In the genomic region with DNA sequence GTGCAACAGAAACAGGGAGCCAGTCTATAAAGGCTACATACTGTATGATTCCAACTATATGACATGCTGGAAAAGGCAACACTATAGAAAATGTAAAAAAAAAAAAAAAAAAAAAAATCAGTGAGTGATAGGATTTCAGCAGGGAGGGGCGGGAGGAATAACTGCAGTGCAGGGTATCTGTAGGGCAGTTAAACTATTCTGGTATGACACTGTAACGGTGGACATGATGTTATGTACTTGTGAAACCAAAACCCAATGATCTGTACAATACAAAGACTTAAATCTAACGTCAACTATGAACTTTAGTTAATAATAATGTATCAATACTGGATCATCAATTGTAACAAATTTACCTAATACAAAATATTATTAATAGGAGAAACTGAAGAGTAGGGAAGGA, we compare ENCODE assay signal across 28 cellular contexts.
"Had no signal": no experiment of that assay in that cellular context is flagged by ENCODE, and none has a peak within 500 bp of the region (broad histone marks: within the 10 kb centered on the region; RNA-seq: fewer than 3 reads in every experiment).

No MANE protein-coding gene starts in this region.

- H2AFZ ChIP-seq: neural progenitor cell, parathyroid adenoma had no signal

- H3K9ac ChIP-seq: neural progenitor cell, parathyroid adenoma had no signal

- H3K9me3 ChIP-seq: left lung, neutrophil, right lobe of liver, stomach, testis, thyroid gland, upper lobe of left lung had no signal

- FAIRE-seq: kidney had no signal

- H3K4me1 ChIP-seq: left lung, lower lobe of right lung, neural progenitor cell, parathyroid adenoma, testis, thyroid gland had no signal

- DNase-seq: hypothalamus; immature natural killer cell; kidney; left colon; left lung; lower lobe of right lung; mesendoderm; naive B cell; natural killer cell; nephron progenitor cell; occipital lobe; right lobe of liver; stimulated activated CD4-positive, alpha-beta T cell treated with anti-CD3 and anti-CD28 coated beads, Interleukin-12 subunit alpha, Interleukin-12 subunit beta, amount 100 ng/mL, for 4 hours; stimulated activated CD4-positive, alpha-beta T cell treated with anti-CD3 and anti-CD28 coated beads, Interleukin-15, amount 100 ng/mL, for 24 hours; stimulated activated CD4-positive, alpha-beta T cell treated with anti-CD3 and anti-CD28 coated beads, Interleukin-2, amount 100 ng/mL, for 24 hours; stimulated activated CD4-positive, alpha-beta T cell treated with anti-CD3 and anti-CD28 coated beads, Interleukin-4, amount 100 ng/mL, for 1 hour; stimulated activated naive B cell treated with anti-CD40 and anti-IgM and Interleukin-4, amounts not matched to agents 10 μg/mL and 1 μg/mL and 100 μg/mL, for 72 hours; stimulated activated naive CD8-positive, alpha-beta T cell treated with anti-CD3 and anti-CD28 coated beads, Interleukin-15, Interleukin-2, amounts not matched to agents 100 U/mL and 50 U/mL, for 24 hours; stomach; testis; thyroid gland; transverse colon; upper lobe of left lung had no signal

- H3K27me3 ChIP-seq: left lung, neural progenitor cell, neutrophil, right atrium auricular region, right lobe of liver, stomach, testis, thyroid gland, transverse colon, upper lobe of left lung had no signal

- H3K4me2 ChIP-seq: neural progenitor cell, smooth muscle cell had no signal

- H3K36me3 ChIP-seq: left lung, lower lobe of right lung, neural progenitor cell, neutrophil, right atrium auricular region, right lobe of liver, stomach, thyroid gland, transverse colon, upper lobe of left lung had no signal

- H3K27ac ChIP-seq: left lung, lower lobe of right lung, neural progenitor cell, neutrophil, parathyroid adenoma, right atrium auricular region, right lobe of liver, stomach, testis, thyroid gland, transverse colon, upper lobe of left lung had no signal

- ATAC-seq: left colon; left lung; lower lobe of right lung; natural killer cell; right lobe of liver; stimulated activated naive B cell treated with anti-CD40 and anti-IgM and Interleukin-4, amounts not matched to agents 10 μg/mL and 1 μg/mL and 100 μg/mL, for 72 hours; stimulated activated naive CD8-positive, alpha-beta T cell treated with anti-CD3 and anti-CD28 coated beads, Interleukin-15, Interleukin-2, amounts not matched to agents 100 U/mL and 50 U/mL, for 24 hours had no signal

- H3K4me3 ChIP-seq: left lung, lower lobe of right lung, neural progenitor cell, right atrium auricular region, right lobe of liver, smooth muscle cell, stomach, testis, thyroid gland, transverse colon, upper lobe of left lung had no signal
